10 cellular contexts compared by ENCODE assay signal in the genomic region with DNA sequence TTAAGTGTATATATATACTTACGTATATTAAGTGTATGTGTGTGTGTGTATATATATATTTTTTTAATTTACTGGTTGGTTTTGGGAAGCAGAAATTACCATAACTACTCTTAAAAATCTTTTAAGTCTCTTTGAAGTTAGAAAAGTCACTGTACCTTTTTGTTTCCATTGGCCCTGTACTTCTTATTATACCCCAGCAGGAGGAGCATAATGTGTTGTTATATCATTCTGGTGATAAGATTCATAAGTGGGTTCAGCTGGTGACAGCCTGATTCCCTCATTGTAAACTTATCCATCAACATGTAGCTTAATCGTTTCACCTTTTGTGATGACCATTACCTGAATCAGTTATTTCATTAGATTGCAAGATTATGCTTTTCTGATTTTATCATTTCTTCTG. TPM values are rescaled to one million over a fixed set of nuclear protein-coding genes. Genes with fewer than 3 reads are reported as not detected.
A peak's percentile ranks its signal among the peaks of the same experiment; 100 is the strongest.
DNase-seq lines count a peak whose midpoint lies in the region; ATAC-seq and TF ChIP-seq lines count a peak whose summit lies in the region.
"Had no signal": no experiment of that assay in that cellular context is flagged by ENCODE, and none has a peak within 500 bp of the region (broad histone marks: within the 10 kb centered on the region; RNA-seq: fewer than 3 reads in every experiment).

No MANE protein-coding gene starts in this region.

- POLR2A ChIA-PET in PC-3 (lab: Charles Lee; ENCODE audit: unreplicated experiment) = no interaction called here

- ATAC-seq in heart left ventricle (no peak), right cardiac atrium (no peak), PC-3 (peak; percentile 24; the same call in 1 of the 2 replicates), HG03108 (IDR thresholded peaks at IDR 0.05; ENCODE audit: unreplicated experiment) (no peak)

- DNase-seq in heart left ventricle = no peak
- no peak for DNase-seq in right cardiac atrium
- peak; percentile 23 for DNase-seq in PC-3
- DNase-seq in fibroblast of lung (ENCODE audit: low read depth in 2 of 2) = peak; percentile 15 to 43
- no peak for DNase-seq in type B pancreatic cell (ENCODE audit: extremely low spot score, unreplicated experiment)
- no peak for DNase-seq in NCI-H524 treated with DMSO at 0.1 percent for 48 hours (lab: John Stamatoyannopoulos, UW)
- DNase-seq in substantia nigra (lab: John Stamatoyannopoulos, UW) = no peak
- DNase-seq: DMS153, H7 had no signal

- no peaks in the 10 kb centered on the region for H3K9me2 ChIP-seq in PC-3 (replicated peaks; ENCODE audit: low read length)

- intact Hi-C loops in heart left ventricle (cut with DNase I) = loop anchor here in 8 of 10 donors (1.0 to 5.0 kb wide), 4 partner anchors 188 to 193 kb away; no protein-coding TSS in a partner anchor
- intact Hi-C loops in right cardiac atrium (cut with DNase I) = loop anchor here (5.0 to 10.0 kb wide), 2 partner anchors 188 to 191 kb away; no protein-coding TSS in a partner anchor
- intact Hi-C loops in PC-3 (cut with micrococcal nuclease) = loop anchor here (1.0 kb wide), 1 partner anchor 189 kb away; no protein-coding TSS in a partner anchor

- H3K4me1 Mint-ChIP-seq in type B pancreatic cell (ENCODE audit: unreplicated experiment) = no peaks in the 10 kb centered on the region

- 69 to 71% (median 70%) methylated on average over 2 of the region's 2 CpGs for WGBS in heart left ventricle, 4 donors
- WGBS in right cardiac atrium = 80% methylated on average over 2 of the region's 2 CpGs

- no peak overlapping the region for H3K27ac Mint-ChIP-seq in type B pancreatic cell

- H3F3A ChIP-seq in PC-3 (ENCODE audit: low read length, unreplicated experiment) = no peaks in the 10 kb centered on the region

- peak overlapping the region in 2 of 12 donors; percentile 56 to 81 for H3K27ac ChIP-seq in heart left ventricle
- H3K27ac ChIP-seq in right cardiac atrium (ENCODE audit: low read length) = no peak overlapping the region
- no peak overlapping the region for H3K27ac ChIP-seq in PC-3 (ENCODE audit: low read length)
- H3K27ac ChIP-seq in fibroblast of lung (ENCODE audit: insufficient read depth, low read length) = no peak overlapping the region
- H3K27ac ChIP-seq in substantia nigra (ENCODE audit: low read depth, low read length, poor library complexity, severe bottlenecking) = no peak overlapping the region

- H3K4me1 ChIP-seq in heart left ventricle (peaks cover 0 to 40% (median 26%) of the 10 kb centered on the region in 12 donors), right cardiac atrium (ENCODE audit: control insufficient read depth, insufficient read depth, low read length) (no peaks in the 10 kb centered on the region), PC-3 (ENCODE audit: insufficient read depth, low read length) (no peaks in the 10 kb centered on the region), fibroblast of lung (ENCODE audit: control insufficient read depth, extremely low read depth, insufficient read depth, low read length) (no peaks in the 10 kb centered on the region)

- H3K4me2 ChIP-seq in PC-3 (ENCODE audit: low read length) (no peak overlapping the region), fibroblast of lung (ENCODE audit: extremely low read depth, insufficient read depth, low read length) (no peak overlapping the region)

- H4K20me1 ChIP-seq in PC-3 (ENCODE audit: low read length) (no peaks in the 10 kb centered on the region), fibroblast of lung (ENCODE audit: control insufficient read depth, extremely low read depth, insufficient read depth, low read length) (no peaks in the 10 kb centered on the region)

- no peak overlapping the region for H3K9ac ChIP-seq in PC-3 (ENCODE audit: low read length)
- no peak overlapping the region for H3K9ac ChIP-seq in fibroblast of lung (ENCODE audit: insufficient read depth, low read length)

- H3K27me3 ChIP-seq in heart left ventricle = no peaks in the 10 kb centered on the region
- no peaks in the 10 kb centered on the region for H3K27me3 ChIP-seq in right cardiac atrium (ENCODE audit: control insufficient read depth, insufficient read depth)
- no peaks in the 10 kb centered on the region for H3K27me3 ChIP-seq in PC-3 (ENCODE audit: low read length)
- H3K27me3 ChIP-seq in fibroblast of lung (ENCODE audit: control insufficient read depth, insufficient read depth, low read length) = no peaks in the 10 kb centered on the region

- CTCF ChIA-PET in PC-3 (lab: Charles Lee) = interaction anchor here (0.6 to 1.9 kb wide), 3 partner anchors 190 to 846 kb away, joined by 3 to 15 read pairs (median 7); no protein-coding TSS in a partner anchor

- H3K4me3 ChIP-seq in heart left ventricle = no peak overlapping the region
- H3K4me3 ChIP-seq in right cardiac atrium (ENCODE audit: low read length) = no peak overlapping the region
- no peak overlapping the region for H3K4me3 ChIP-seq in PC-3 (ENCODE audit: low read length)
- H3K4me3 ChIP-seq in fibroblast of lung (replicated peaks in 1 of 4; ENCODE audit: control extremely low read depth in 1 of 4, insufficient read depth in 1 of 4, low read depth in 3 of 4, low read length in 4 of 4) = no peak overlapping the region

- H3K36me3 Mint-ChIP-seq in type B pancreatic cell = peaks cover 70% of the 10 kb centered on the region

- H3K4me3 Mint-ChIP-seq in type B pancreatic cell = no peak overlapping the region

- peak; percentile 24 to 61 (median 46) for TF ChIP-seq CTCF in heart left ventricle (IDR thresholded peaks at IDR 0.05)
- peak; percentile 55 for TF ChIP-seq CTCF in PC-3 (conservative IDR thresholded peaks at IDR 0.05; ENCODE audit: low read depth, low read length)
- TF ChIP-seq CTCF in fibroblast of lung (conservative IDR thresholded peaks at IDR 0.05 in 1 of 2, IDR thresholded peaks at IDR 0.05 in 1 of 2; ENCODE audit: low read depth in 1 of 2, low read length in 2 of 2) = peak; percentile 16 to 45
- TF ChIP-seq CTCF in type B pancreatic cell (conservative IDR thresholded peaks at IDR 0.05) = peak; percentile 54

- H3K79me2 ChIP-seq in PC-3 (ENCODE audit: low read length) = no peaks in the 10 kb centered on the region
- no peaks in the 10 kb centered on the region for H3K79me2 ChIP-seq in fibroblast of lung (ENCODE audit: control insufficient read depth, insufficient read depth, low read length)

- H2AFZ ChIP-seq in PC-3 (ENCODE audit: low read length) = no peak overlapping the region
- no peak overlapping the region for H2AFZ ChIP-seq in fibroblast of lung (ENCODE audit: low read length)

- peaks cover 0 to 9% (median 0%) of the 10 kb centered on the region in 12 donors for H3K9me3 ChIP-seq in heart left ventricle
- H3K9me3 ChIP-seq in right cardiac atrium (ENCODE audit: control insufficient read depth, low read length) = no peaks in the 10 kb centered on the region
- H3K9me3 ChIP-seq in PC-3 (ENCODE audit: low read length) = no peaks in the 10 kb centered on the region
- no peaks in the 10 kb centered on the region for H3K9me3 ChIP-seq in fibroblast of lung (ENCODE audit: control insufficient read depth, insufficient read depth, low read depth, low read length)

- peaks cover 8% of the 10 kb centered on the region for H3K9me3 Mint-ChIP-seq in type B pancreatic cell

- BruUV-seq in PC-3 (replicated peaks; lab: Mats Ljungman, UMichigan) = no TSS peak

- peaks cover 0 to 95% (median 80%) of the 10 kb centered on the region in 9 donors for H3K36me3 ChIP-seq in heart left ventricle
- H3K36me3 ChIP-seq in PC-3 (ENCODE audit: low read depth, low read length) = peaks cover 75% of the 10 kb centered on the region
- peaks cover 19% of the 10 kb centered on the region for H3K36me3 ChIP-seq in fibroblast of lung (ENCODE audit: control insufficient read depth, insufficient read depth, low read length)

- TF ChIP-seq POLR2A in heart left ventricle (IDR thresholded peaks at IDR 0.05) = no peak

- no peaks in the 10 kb centered on the region for H3K27me3 Mint-ChIP-seq in type B pancreatic cell

RNA-seq across cellular contexts. Expression of a gene that starts 30.8 kb away (rescaled TPM):
- total RNA-seq in heart left ventricle (10 to 100 TPM; 44.5 to 58.4 (median 50.4) TPM), right cardiac atrium (10 to 100 TPM; 33.0 to 38.9 (median 37.1) TPM), PC-3 (2014; rRNA removed) (55.8 and 79.7 TPM in 2 replicates), fibroblast of lung (57.8 and 62.3 TPM in 2 replicates), type B pancreatic cell (ENCODE audit: low replicate concordance) (29.5 and 41.0 TPM in 2 replicates)
- polyA plus RNA-seq in heart left ventricle (10 to 100 TPM; 26.0 to 32.8 TPM), right cardiac atrium (27.8 TPM), fibroblast of lung (34.4 and 47.2 TPM in 2 replicates)
- polyA plus RNA-seq in fibroblast of lung (2012) = 24.4 and 31.3 TPM in 2 replicates
- 28.7 and 64.9 TPM in 2 replicates for polyA minus RNA-seq in fibroblast of lung (ENCODE audit: low replicate concordance)

RNA-seq across cellular contexts. Expression of a gene that starts 31.2 kb away (rescaled TPM):
- total RNA-seq in heart left ventricle (10 to 100 TPM in 8 of 9 donors, 1 to 10 TPM in 1; 9.1 to 43.7 (median 24.4) TPM), right cardiac atrium (10 to 100 TPM; 19.7 to 23.0 (median 21.8) TPM), PC-3 (2014; rRNA removed) (6.5 and 7.8 TPM in 2 replicates), fibroblast of lung (10.5 and 12.9 TPM in 2 replicates), type B pancreatic cell (ENCODE audit: low replicate concordance) (27.5 and 29.2 TPM in 2 replicates)
- polyA plus RNA-seq in heart left ventricle (10 to 100 TPM in 1 of 2 donors, 1 to 10 TPM in 1; 7.4 to 10.8 TPM), right cardiac atrium (11.0 TPM), fibroblast of lung (15.1 and 18.7 TPM in 2 replicates)
- 9.3 and 12.3 TPM in 2 replicates for polyA plus RNA-seq in fibroblast of lung (2012)
- 2.5 and 5.2 TPM in 2 replicates for polyA minus RNA-seq in fibroblast of lung (ENCODE audit: low replicate concordance)

Comparison
In these comparisons a context has a peak if more than half of its experiments do, and no peak if none do; other contexts are left out.
1. DNase-seq: peak in PC-3 (single experiment) and fibroblast of lung (2 of 2); none in heart left ventricle (0 of 5), right cardiac atrium (0 of 3), type B pancreatic cell (single experiment), NCI-H524 treated with DMSO at 0.1 percent for 48 hours (single experiment) and substantia nigra (0 of 49).
2. Peak in every context shown above with its lines, with median percentiles within 50 percentile points of each other: CTCF ChIP-seq.